12 cellular contexts compared by ENCODE assay signal in the genomic region with DNA sequence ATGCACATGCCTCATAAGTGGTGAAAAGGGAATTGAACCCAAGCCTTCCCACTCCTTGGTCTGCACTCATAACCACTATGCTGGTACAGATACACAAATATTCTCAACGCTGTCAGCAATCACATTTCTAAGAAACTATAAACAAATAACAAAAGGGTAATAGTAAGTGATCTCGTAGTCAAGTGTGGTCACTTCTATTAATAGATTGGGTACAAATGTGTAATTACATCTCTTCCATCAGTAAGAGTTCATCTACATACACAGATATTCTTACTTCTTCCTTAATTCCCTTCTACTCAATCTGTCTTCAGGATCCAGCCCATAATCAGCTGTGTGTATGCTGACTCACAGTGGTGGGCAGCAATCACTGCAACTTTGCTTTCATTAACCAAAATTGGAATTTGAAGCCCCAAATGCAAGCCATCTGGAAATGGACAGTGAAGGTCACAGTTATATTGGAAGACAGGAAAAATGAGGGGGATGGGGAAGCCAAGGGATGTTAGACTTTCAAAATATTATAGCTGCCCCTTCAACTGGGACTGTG. TPM values are rescaled to one million over a fixed set of nuclear protein-coding genes. Genes with fewer than 3 reads are reported as not detected.
DNase-seq lines count a peak whose midpoint lies in the region; ATAC-seq, FAIRE-seq and TF ChIP-seq lines count a peak whose summit lies in the region.
"Had no signal": no experiment of that assay in that cellular context is flagged by ENCODE, and none has a peak within 500 bp of the region (broad histone marks: within the 10 kb centered on the region; RNA-seq: fewer than 3 reads in every experiment).

No MANE protein-coding gene starts in this region.

- H3K36me3 ChIP-seq in SK-N-SH (replicated peaks in 1 of 2; ENCODE audit: control insufficient read depth in 1 of 2, insufficient read depth in 2 of 2, low read length in 1 of 2), result no peaks in the 10 kb centered on the region

- peak; percentile 68 for FAIRE-seq in H54 (lab: Jason Lieb, UNC)

- no peaks in the 10 kb centered on the region for H3K4me1 Mint-ChIP-seq in T-helper 2 cell treated with Interferon-gamma antibody and Interleukin-4, amounts not matched to agents 5 μg/mL and 100 μg/mL, for 36 hours (ENCODE audit: low read depth)
- H3K4me1 Mint-ChIP-seq in CD14-positive monocyte, result no peaks in the 10 kb centered on the region

- intact Hi-C loops in CD14-positive monocyte (cut with micrococcal nuclease), result loop anchor here (10.0 kb wide), 1 partner anchor 294 kb away; no protein-coding TSS in a partner anchor

- no peaks in the 10 kb centered on the region for H3K79me2 ChIP-seq in SK-N-SH (ENCODE audit: insufficient read depth)

- no peak overlapping the region for H3K4me3 Mint-ChIP-seq in T-helper 2 cell treated with Interferon-gamma antibody and Interleukin-4, amounts not matched to agents 5 μg/mL and 100 μg/mL, for 36 hours
- H3K4me3 Mint-ChIP-seq in CD14-positive monocyte, result no peak overlapping the region
- H3K4me3 Mint-ChIP-seq: stimulated activated naive CD8-positive, alpha-beta T cell treated with anti-CD3 and anti-CD28 coated beads, Interleukin-15, Interleukin-2, amounts not matched to agents 100 ng/mL and 50 ng/mL, for 24 hours had no signal

- H3K4me2 ChIP-seq in SK-N-SH, result no peak overlapping the region

- WGBS in SK-N-SH (ENCODE audit: low lambda C conversion rate), result 82% methylated on average over 2 of the region's 2 CpGs

- TF ChIP-seq RAD21 in SK-N-SH (IDR thresholded peaks at IDR 0.05; ENCODE audit: low read length), result peak; percentile 52

- peak; percentile 51 for TF ChIP-seq CTCF in AG09319 (IDR thresholded peaks at IDR 0.05; ENCODE audit: low read depth, low read length)
- TF ChIP-seq CTCF in SK-N-SH (IDR thresholded peaks at IDR 0.05), result peak; percentile 54
- no peak for TF ChIP-seq CTCF in CD14-positive monocyte (IDR thresholded peaks at IDR 0.05)

- no peak for TF ChIP-seq EP300 in SK-N-SH (IDR thresholded peaks at IDR 0.05; ENCODE audit: borderline replicate concordance in 1 of 2, low read depth in 1 of 2, low read length in 1 of 2)

- H3K27ac Mint-ChIP-seq in T-helper 2 cell treated with Interferon-gamma antibody and Interleukin-4, amounts not matched to agents 5 μg/mL and 100 μg/mL, for 36 hours, result no peak overlapping the region
- H3K27ac Mint-ChIP-seq in CD14-positive monocyte, result no peak overlapping the region
- H3K27ac Mint-ChIP-seq: stimulated activated naive CD8-positive, alpha-beta T cell treated with anti-CD3 and anti-CD28 coated beads, Interleukin-15, Interleukin-2, amounts not matched to agents 100 ng/mL and 50 ng/mL, for 24 hours had no signal

- peaks cover 5% of the 10 kb centered on the region for H3K27me3 Mint-ChIP-seq in T-helper 2 cell treated with Interferon-gamma antibody and Interleukin-4, amounts not matched to agents 5 μg/mL and 100 μg/mL, for 36 hours (ENCODE audit: low read depth)
- H3K27me3 Mint-ChIP-seq in CD14-positive monocyte (ENCODE audit: low read depth in 3 of 3), result peaks cover 12 to 19% (median 17%) of the 10 kb centered on the region in 3 donors

- no peak for ATAC-seq in HG03520 (IDR thresholded peaks at IDR 0.05; ENCODE audit: unreplicated experiment)
- ATAC-seq: left lobe of liver had no signal

- H3K9ac ChIP-seq in SK-N-SH, result no peak overlapping the region

- no peaks in the 10 kb centered on the region for H3K9me3 ChIP-seq in SK-N-SH

- no peaks in the 10 kb centered on the region for H3F3A ChIP-seq in SK-N-SH (replicated peaks; ENCODE audit: insufficient read depth)

- no peaks in the 10 kb centered on the region for H3K36me3 Mint-ChIP-seq in T-helper 2 cell treated with Interferon-gamma antibody and Interleukin-4, amounts not matched to agents 5 μg/mL and 100 μg/mL, for 36 hours (ENCODE audit: low read depth)
- H3K36me3 Mint-ChIP-seq in CD14-positive monocyte, result no peaks in the 10 kb centered on the region

- H4K20me1 ChIP-seq in SK-N-SH (ENCODE audit: insufficient read depth), result no peaks in the 10 kb centered on the region

- POLR2A ChIA-PET in SK-N-SH (lab: Yijun Ruan, JAX), result no interaction called here

- no peaks in the 10 kb centered on the region for H3K9me2 ChIP-seq in SK-N-SH

- no peaks in the 10 kb centered on the region for H3K27me3 ChIP-seq in SK-N-SH (ENCODE audit: insufficient read depth)

- no peak overlapping the region for H2AFZ ChIP-seq in SK-N-SH (ENCODE audit: low read depth)

- H3K9me3 Mint-ChIP-seq in T-helper 2 cell treated with Interferon-gamma antibody and Interleukin-4, amounts not matched to agents 5 μg/mL and 100 μg/mL, for 36 hours, result no peaks in the 10 kb centered on the region
- no peaks in the 10 kb centered on the region for H3K9me3 Mint-ChIP-seq in CD14-positive monocyte
- H3K9me3 Mint-ChIP-seq: stimulated activated naive CD8-positive, alpha-beta T cell treated with anti-CD3 and anti-CD28 coated beads, Interleukin-15, Interleukin-2, amounts not matched to agents 100 ng/mL and 50 ng/mL, for 24 hours had no signal

- H3K4me3 ChIP-seq in SK-N-SH (ENCODE audit: low read depth in 2 of 2, low read length in 1 of 2), result no peak overlapping the region

- CTCF ChIA-PET in SK-N-SH (lab: Yijun Ruan, JAX), result interaction anchor here (0.6 to 3.3 kb wide), 8 partner anchors 11 to 453 kb away, joined by 3 to 16 read pairs (median 6); partner anchors contain the start of genes DOP1A and UBE3D

- no peak overlapping the region for H3K27ac ChIP-seq in SK-N-SH (ENCODE audit: low read depth in 2 of 2, low read length in 1 of 2)

- peaks cover 0 to 11% of the 10 kb centered on the region in 2 experiments; a peak in 2 of 4 replicates for H3K4me1 ChIP-seq in SK-N-SH (ENCODE audit: control insufficient read depth in 1 of 2, insufficient read depth in 2 of 2, low read depth in 1 of 2, low read length in 1 of 2)

- DNase-seq in AG09319 (ENCODE audit: extremely low read depth, low read depth), result no peak
- DNase-seq in H54 (ENCODE audit: insufficient read length, low spot score), result no peak
- DNase-seq in SK-N-SH, result peak; percentile 37
- peak; percentile 10 for DNase-seq in foreskin melanocyte
- no peak for DNase-seq in T-helper 2 cell treated with Interferon-gamma antibody and Interleukin-4, amounts not matched to agents 5 μg/mL and 100 μg/mL, for 36 hours (ENCODE audit: low spot score)
- DNase-seq in activated CD8-positive, alpha-beta memory T cell treated with anti-CD3 and anti-CD28 coated beads, Interleukin-2, amount 50 U/mL, for 48 hours, result no peak
- no peak for DNase-seq in CD14-positive monocyte (ENCODE audit: low spot score)
- DNase-seq: effector memory CD4-positive, alpha-beta T cell; NCI-H2081 treated with DMSO at 0.1 percent for 48 hours had no signal

- TF ChIP-seq POLR2A in H54 (IDR thresholded peaks at IDR 0.05; ENCODE audit: low read depth, low read length), result no peak

TF ChIP-seq in SK-N-SH, 30 proteins besides CTCF, POLR2A, EP300 and RAD21:
- TF ChIP-seq FOSL2 (IDR thresholded peaks at IDR 0.05; ENCODE audit: borderline replicate concordance, low read depth) (no peak), FOXM1 (IDR thresholded peaks at IDR 0.05; ENCODE audit: low read depth) (no peak), USF1 (IDR thresholded peaks at IDR 0.05; ENCODE audit: borderline replicate concordance, low read depth) (no peak), ZBTB33 (IDR thresholded peaks at IDR 0.05; ENCODE audit: borderline replicate concordance, low read depth) (no peak), TCF12 (IDR thresholded peaks at IDR 0.05) (0 out of 2 replicates have a peak, but pooled peaks have one; percentile 9)

RNA-seq across cellular contexts. Expression of gene PRSS35, which starts 6.7 kb away (rescaled TPM):
- polyA plus RNA-seq in SK-N-SH (2012; rRNA removed) (0.36 and 0.47 TPM in 2 replicates), CD14-positive monocyte (not detected)
- polyA plus RNA-seq in SK-N-SH (2012; cell fraction: cytosol; rRNA removed), result 0.47 and 0.68 TPM in 2 replicates
- 0.27 and 0.42 TPM in 2 replicates for polyA plus RNA-seq in SK-N-SH (2012; cell fraction: nucleus; rRNA removed)

Comparison
In these comparisons a context has a peak if more than half of its experiments do, and no peak if none do; other contexts are left out.
1. DNase-seq: peak in SK-N-SH (single experiment) and foreskin melanocyte (single experiment); none in AG09319 (single experiment), H54 (single experiment), T-helper 2 cell treated with Interferon-gamma antibody and Interleukin-4, amounts not matched to agents 5 μg/mL and 100 μg/mL, for 36 hours (single experiment), activated CD8-positive, alpha-beta memory T cell treated with anti-CD3 and anti-CD28 coated beads, Interleukin-2, amount 50 U/mL, for 48 hours (single experiment) and CD14-positive monocyte (single experiment).